9 cellular contexts compared by ENCODE assay signal in genomic region chr1:24927886-24928630, GRCh38. TPM values are rescaled to one million over a fixed set of nuclear protein-coding genes. Genes with fewer than 3 reads are reported as not detected.
A peak's percentile ranks its signal among the peaks of the same experiment; 100 is the strongest.
DNase-seq lines count a peak whose midpoint lies in the region; ATAC-seq, FAIRE-seq and TF ChIP-seq lines count a peak whose summit lies in the region.
"Had no signal": no experiment of that assay in that cellular context is flagged by ENCODE, and none has a peak within 500 bp of the region (broad histone marks: within the 10 kb centered on the region; RNA-seq: fewer than 3 reads in every experiment).

No MANE protein-coding gene starts in this region.

- peaks cover 23% of the 10 kb centered on the region for H3K27me3 Mint-ChIP-seq in dendritic cell treated with granulocyte-macrophage colony-stimulating factor and Interleukin-4, amounts not matched to agents 40 ng/mL and 50 ng/mL, for 4 days

- no peaks in the 10 kb centered on the region for H3K9me3 Mint-ChIP-seq in dendritic cell treated with granulocyte-macrophage colony-stimulating factor and Interleukin-4, amounts not matched to agents 40 ng/mL and 50 ng/mL, for 4 days

- H3K9ac ChIP-seq in neuronal stem cell (ENCODE audit: low read depth, low read length, poor library complexity): no peak overlapping the region

- H3K4ac ChIP-seq in neuronal stem cell (ENCODE audit: low read length): no peak overlapping the region

- H3K14ac ChIP-seq in neuronal stem cell (ENCODE audit: low read length): no peak overlapping the region

- H2BK15ac ChIP-seq in neuronal stem cell (ENCODE audit: low read length): no peak overlapping the region

- DNase-seq in GM12865 (ENCODE audit: low read depth) (no peak), MV-4-11 (lab: John Stamatoyannopoulos, UW) (peak; percentile 40), neuronal stem cell (ENCODE audit: low spot score) (peak; percentile 46), iPS-NIHi7 (ENCODE audit: extremely low spot score) (no peak), D721Med (ENCODE audit: insufficient read length, low spot score) (no peak)
- no peak for DNase-seq in activated CD4-positive, alpha-beta T cell treated with anti-CD3 and anti-CD28 coated beads for 4 hours
- DNase-seq: trophoblast cell had no signal

- no peak overlapping the region for H3K27ac ChIP-seq in neuronal stem cell (replicated peaks; ENCODE audit: low read length)

- peaks cover 0 to 2% of the 10 kb centered on the region in 2 donors for H3K9me3 ChIP-seq in neuronal stem cell (replicated peaks in 1 of 2; ENCODE audit: control insufficient read depth in 2 of 2, insufficient read depth in 1 of 2, low read depth in 1 of 2, low read length in 2 of 2)

- no peak overlapping the region for H2BK12ac ChIP-seq in neuronal stem cell (ENCODE audit: low read length)

- H3K27me3 ChIP-seq in neuronal stem cell (ENCODE audit: control insufficient read depth in 3 of 3, insufficient read depth in 3 of 3, low read depth in 1 of 3, low read length in 3 of 3): peaks cover 41 to 95% (median 83%) of the 10 kb centered on the region in 3 experiments

- no peak overlapping the region for H3K4me2 ChIP-seq in neuronal stem cell (ENCODE audit: insufficient read depth, low read length, poor library complexity, severe bottlenecking)

- FAIRE-seq in D721Med (lab: Jason Lieb, UNC): no peak

- no peak overlapping the region for H2BK120ac ChIP-seq in neuronal stem cell (ENCODE audit: low read depth, low read length)

- no peaks in the 10 kb centered on the region for H3K36me3 ChIP-seq in neuronal stem cell (replicated peaks in 1 of 2; ENCODE audit: control insufficient read depth in 2 of 2, insufficient read depth in 2 of 2, low read length in 2 of 2)

- no peaks in the 10 kb centered on the region for H3K79me1 ChIP-seq in neuronal stem cell (ENCODE audit: low read depth, low read length)

- H4K91ac ChIP-seq in neuronal stem cell (ENCODE audit: low read depth, low read length, poor library complexity): no peak overlapping the region

- H3K36me3 Mint-ChIP-seq in dendritic cell treated with granulocyte-macrophage colony-stimulating factor and Interleukin-4, amounts not matched to agents 40 ng/mL and 50 ng/mL, for 4 days (ENCODE audit: low read depth): peaks cover 57% of the 10 kb centered on the region

- peak overlapping the region; percentile 93 for H3K27ac Mint-ChIP-seq in dendritic cell treated with granulocyte-macrophage colony-stimulating factor and Interleukin-4, amounts not matched to agents 40 ng/mL and 50 ng/mL, for 4 days

- H3K4me1 ChIP-seq in neuronal stem cell (ENCODE audit: control insufficient read depth in 2 of 2, insufficient read depth in 1 of 2, low read depth in 1 of 2, low read length in 2 of 2): peaks cover 0 to 12% of the 10 kb centered on the region in 2 donors

- peak overlapping the region; percentile 89 for H3K4me3 Mint-ChIP-seq in dendritic cell treated with granulocyte-macrophage colony-stimulating factor and Interleukin-4, amounts not matched to agents 40 ng/mL and 50 ng/mL, for 4 days

- WGBS in neuronal stem cell (ENCODE audit: extremely low coverage in 2 of 2, insufficient read length in 2 of 2, insufficient replicate concordance in 1 of 2), 2 donors: no CpG with 5 or more reads among the region's 14 CpGs

- no peak for TF ChIP-seq CTCF in GM12865 (IDR thresholded peaks at IDR 0.05; ENCODE audit: insufficient read depth, low read depth, low read length, missing control alignments)
- no peak for TF ChIP-seq CTCF in D721Med (IDR thresholded peaks at IDR 0.05; ENCODE audit: insufficient read depth, missing control alignments)

- H3K4me1 Mint-ChIP-seq in dendritic cell treated with granulocyte-macrophage colony-stimulating factor and Interleukin-4, amounts not matched to agents 40 ng/mL and 50 ng/mL, for 4 days (ENCODE audit: low read depth): peaks cover 64% of the 10 kb centered on the region

- H4K8ac ChIP-seq in neuronal stem cell (ENCODE audit: low read depth, low read length): no peak overlapping the region

- H3K4me3 ChIP-seq in GM12865 (ENCODE audit: low read depth, low read length) (peak overlapping the region; percentile 79), neuronal stem cell (ENCODE audit: low read length in 2 of 2) (no peak overlapping the region)

- no peak overlapping the region for H3K18ac ChIP-seq in neuronal stem cell (ENCODE audit: low read length)

- no peak for ATAC-seq in HG02759 (IDR thresholded peaks at IDR 0.05; ENCODE audit: unreplicated experiment)

- H2BK5ac ChIP-seq in neuronal stem cell (ENCODE audit: low read length): no peak overlapping the region

- H2AK5ac ChIP-seq in neuronal stem cell (ENCODE audit: low read depth, low read length): no peak overlapping the region

- H2AFZ ChIP-seq in neuronal stem cell (ENCODE audit: low read length): no peak overlapping the region

- H3K23ac ChIP-seq in neuronal stem cell (ENCODE audit: low read depth, low read length, poor library complexity): no peak overlapping the region

- intact Hi-C loops in dendritic cell treated with granulocyte-macrophage colony-stimulating factor and Interleukin-4, amounts not matched to agents 40 ng/mL and 50 ng/mL, for 4 days (cut with micrococcal nuclease): loop anchor here (2.0 kb wide), 1 partner anchor 79 kb away; no protein-coding TSS in a partner anchor

RNA-seq across cellular contexts. Expression of gene RUNX3, which starts 2.0 kb away (rescaled TPM):
- polyA plus RNA-seq in neuronal stem cell (2013, experiment 1 of 2): 0.15 TPM
- polyA plus RNA-seq in neuronal stem cell (2013, experiment 2 of 2): 0.25 TPM

Comparison
In these comparisons a context has a peak if more than half of its experiments do, and no peak if none do; other contexts are left out.
1. DNase-seq: peak in MV-4-11 (single experiment) and neuronal stem cell (single experiment); none in GM12865 (single experiment), iPS-NIHi7 (single experiment), activated CD4-positive, alpha-beta T cell treated with anti-CD3 and anti-CD28 coated beads for 4 hours (0 of 2) and D721Med (single experiment).